In the genomic region with DNA sequence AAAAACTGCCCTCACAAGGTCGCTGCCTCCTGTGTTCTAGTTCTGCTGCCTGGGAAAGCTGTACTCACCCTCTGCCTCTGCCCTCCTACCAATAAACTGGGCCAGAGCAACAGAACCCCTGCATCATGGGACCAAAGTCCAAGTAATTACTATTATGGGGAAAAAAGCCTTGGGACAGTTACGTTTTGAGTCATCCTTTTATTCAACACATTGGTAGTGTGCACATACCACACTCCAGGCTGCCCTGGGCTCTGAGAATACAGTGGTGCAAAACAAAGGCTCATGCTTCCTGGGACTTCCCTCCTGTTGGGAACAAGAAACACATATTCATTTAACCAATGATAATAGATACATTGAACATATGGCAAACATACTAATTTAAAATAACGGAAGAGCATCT, we compare ENCODE assay signal across 13 cellular contexts.
"Had no signal": no experiment of that assay in that cellular context is flagged by ENCODE, and none has a peak within 500 bp of the region (broad histone marks: within the 10 kb centered on the region; RNA-seq: fewer than 3 reads in every experiment).

No MANE protein-coding gene starts in this region.

- H3K9me3 ChIP-seq: gastrocnemius medialis had no signal

- H3K4me3 ChIP-seq: gastrocnemius medialis, heart right ventricle, lung, neural progenitor cell had no signal

- H3K27me3 ChIP-seq: brain microvascular endothelial cell, gastrocnemius medialis, heart right ventricle, neural progenitor cell had no signal

- H3K36me3 ChIP-seq: brain microvascular endothelial cell, gastrocnemius medialis, heart right ventricle, neural progenitor cell had no signal

- H3K27ac ChIP-seq: brain microvascular endothelial cell, gastrocnemius medialis, neural progenitor cell, parathyroid adenoma had no signal

- DNase-seq: activated CD4-positive, alpha-beta T cell treated with anti-CD3 and anti-CD28 coated beads, Interleukin-2, amount 10 ng/mL, durations not matched to agents 7 days and 5 days; activated CD8-positive, alpha-beta memory T cell treated with anti-CD3 and anti-CD28 coated beads, Interleukin-2, amount 50 U/mL, for 48 hours; activated naive CD4-positive, alpha-beta T cell; activated naive CD8-positive, alpha-beta T cell treated with anti-CD3 and anti-CD28 coated beads, Interleukin-2, amount 10 ng/mL, durations not matched to agents 7 days and 5 days; brain microvascular endothelial cell; effector CD8-positive, alpha-beta T cell; gastrocnemius medialis; heart right ventricle; stimulated activated CD4-positive, alpha-beta T cell treated with anti-CD3 and anti-CD28 coated beads, Interleukin-2, amount 100 ng/mL, for 48 hours had no signal

- ATAC-seq: gastrocnemius medialis, left colon had no signal

- H3K4me1 ChIP-seq: gastrocnemius medialis, neural progenitor cell, parathyroid adenoma had no signal
